Comparison of ENCODE assay signal across 1 cellular context in the genomic region with DNA sequence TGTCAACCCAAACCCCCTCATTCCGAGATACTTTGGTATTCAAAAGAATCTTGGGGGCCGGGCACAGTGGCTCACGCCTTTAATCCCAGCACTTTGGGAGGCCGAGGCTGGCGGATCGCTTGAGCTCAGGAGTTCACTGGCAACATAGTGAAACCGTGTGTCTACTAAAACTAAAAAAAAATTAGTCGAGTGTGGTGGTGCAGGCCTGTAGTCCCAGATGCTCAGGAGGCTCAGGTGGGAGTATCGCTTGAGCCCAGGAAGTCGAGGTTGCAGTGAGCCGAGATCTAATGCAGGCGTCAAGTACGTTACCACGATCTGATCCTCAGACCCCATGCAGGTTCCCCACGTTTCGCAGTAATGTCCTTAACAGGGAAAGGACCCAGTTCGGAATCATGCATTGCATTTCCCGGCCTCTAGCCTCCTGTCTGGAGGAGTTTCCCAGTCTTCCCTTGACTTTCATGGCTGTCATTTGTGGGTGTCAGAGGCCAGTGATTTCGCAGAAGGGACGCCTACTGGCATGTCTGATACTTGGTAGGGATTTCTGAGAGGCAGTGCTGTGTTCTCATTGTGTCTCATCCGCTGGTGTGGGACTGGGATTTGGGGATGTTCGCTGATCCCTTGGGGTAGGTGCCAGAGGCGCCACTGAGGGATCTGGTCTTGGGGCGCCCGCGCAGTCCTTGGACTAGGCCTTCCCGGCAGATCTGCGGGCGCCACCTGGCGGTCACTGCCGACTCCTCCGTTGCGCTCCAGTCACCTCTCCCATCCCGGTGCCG.
TF ChIP-seq lines count a peak whose summit lies in the region.

No MANE protein-coding gene starts in this region.

TF ChIP-seq in HepG2, 621 proteins besides CTCF, POLR2A, EP300 and RAD21 (continued from another document and continues in another):
- TF ChIP-seq, protein P1, sequence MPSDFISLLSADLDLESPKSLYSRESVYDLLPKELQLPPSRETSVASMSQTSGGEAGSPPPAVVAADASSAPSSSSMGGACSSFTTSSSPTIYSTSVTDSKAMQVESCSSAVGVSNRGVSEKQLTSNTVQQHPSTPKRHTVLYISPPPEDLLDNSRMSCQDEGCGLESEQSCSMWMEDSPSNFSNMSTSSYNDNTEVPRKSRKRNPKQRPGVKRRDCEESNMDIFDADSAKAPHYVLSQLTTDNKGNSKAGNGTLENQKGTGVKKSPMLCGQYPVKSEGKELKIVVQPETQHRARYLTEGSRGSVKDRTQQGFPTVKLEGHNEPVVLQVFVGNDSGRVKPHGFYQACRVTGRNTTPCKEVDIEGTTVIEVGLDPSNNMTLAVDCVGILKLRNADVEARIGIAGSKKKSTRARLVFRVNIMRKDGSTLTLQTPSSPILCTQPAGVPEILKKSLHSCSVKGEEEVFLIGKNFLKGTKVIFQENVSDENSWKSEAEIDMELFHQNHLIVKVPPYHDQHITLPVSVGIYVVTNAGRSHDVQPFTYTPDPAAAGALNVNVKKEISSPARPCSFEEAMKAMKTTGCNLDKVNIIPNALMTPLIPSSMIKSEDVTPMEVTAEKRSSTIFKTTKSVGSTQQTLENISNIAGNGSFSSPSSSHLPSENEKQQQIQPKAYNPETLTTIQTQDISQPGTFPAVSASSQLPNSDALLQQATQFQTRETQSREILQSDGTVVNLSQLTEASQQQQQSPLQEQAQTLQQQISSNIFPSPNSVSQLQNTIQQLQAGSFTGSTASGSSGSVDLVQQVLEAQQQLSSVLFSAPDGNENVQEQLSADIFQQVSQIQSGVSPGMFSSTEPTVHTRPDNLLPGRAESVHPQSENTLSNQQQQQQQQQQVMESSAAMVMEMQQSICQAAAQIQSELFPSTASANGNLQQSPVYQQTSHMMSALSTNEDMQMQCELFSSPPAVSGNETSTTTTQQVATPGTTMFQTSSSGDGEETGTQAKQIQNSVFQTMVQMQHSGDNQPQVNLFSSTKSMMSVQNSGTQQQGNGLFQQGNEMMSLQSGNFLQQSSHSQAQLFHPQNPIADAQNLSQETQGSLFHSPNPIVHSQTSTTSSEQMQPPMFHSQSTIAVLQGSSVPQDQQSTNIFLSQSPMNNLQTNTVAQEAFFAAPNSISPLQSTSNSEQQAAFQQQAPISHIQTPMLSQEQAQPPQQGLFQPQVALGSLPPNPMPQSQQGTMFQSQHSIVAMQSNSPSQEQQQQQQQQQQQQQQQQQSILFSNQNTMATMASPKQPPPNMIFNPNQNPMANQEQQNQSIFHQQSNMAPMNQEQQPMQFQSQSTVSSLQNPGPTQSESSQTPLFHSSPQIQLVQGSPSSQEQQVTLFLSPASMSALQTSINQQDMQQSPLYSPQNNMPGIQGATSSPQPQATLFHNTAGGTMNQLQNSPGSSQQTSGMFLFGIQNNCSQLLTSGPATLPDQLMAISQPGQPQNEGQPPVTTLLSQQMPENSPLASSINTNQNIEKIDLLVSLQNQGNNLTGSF (CRISPR knock-in tag; IDR thresholded peaks at IDR 0.05): no peak
- TF ChIP-seq, protein P2, sequence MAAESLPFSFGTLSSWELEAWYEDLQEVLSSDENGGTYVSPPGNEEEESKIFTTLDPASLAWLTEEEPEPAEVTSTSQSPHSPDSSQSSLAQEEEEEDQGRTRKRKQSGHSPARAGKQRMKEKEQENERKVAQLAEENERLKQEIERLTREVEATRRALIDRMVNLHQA (CRISPR knock-in tag; IDR thresholded peaks at IDR 0.05): no peak
- TF ChIP-seq KDM4B (CRISPR knock-in tag; IDR thresholded peaks at IDR 0.05) (no peak), JUN (CRISPR knock-in tag; IDR thresholded peaks at IDR 0.05) (no peak), TCF12 (IDR thresholded peaks at IDR 0.05) (no peak), TCF12 (CRISPR knock-in tag; IDR thresholded peaks at IDR 0.05) (no peak), GLI4 (CRISPR knock-in tag; IDR thresholded peaks at IDR 0.05; ENCODE audit: borderline replicate concordance) (no peak), ZMAT3 (CRISPR knock-in tag; conservative IDR thresholded peaks at IDR 0.05) (no peak), ZNF839 (CRISPR knock-in tag; IDR thresholded peaks at IDR 0.05; ENCODE audit: borderline replicate concordance) (no peak), ZNF543 (CRISPR knock-in tag; IDR thresholded peaks at IDR 0.05) (0 out of 2 replicates have a peak, but pooled peaks have one; percentile 35), ZNF570 (CRISPR knock-in tag; IDR thresholded peaks at IDR 0.05; ENCODE audit: borderline replicate concordance) (no peak), ZSCAN21 (CRISPR knock-in tag; IDR thresholded peaks at IDR 0.05; ENCODE audit: borderline replicate concordance) (no peak), ZNF337 (CRISPR knock-in tag; IDR thresholded peaks at IDR 0.05; ENCODE audit: borderline replicate concordance, low read depth) (no peak), ZNF773 (CRISPR knock-in tag; IDR thresholded peaks at IDR 0.05; ENCODE audit: borderline replicate concordance) (no peak), ZNF790 (CRISPR knock-in tag; IDR thresholded peaks at IDR 0.05; ENCODE audit: borderline replicate concordance) (no peak), ZSCAN20 (CRISPR knock-in tag; IDR thresholded peaks at IDR 0.05; ENCODE audit: borderline replicate concordance) (no peak), MAFG (CRISPR knock-in tag; IDR thresholded peaks at IDR 0.05) (no peak), ONECUT2 (CRISPR knock-in tag; IDR thresholded peaks at IDR 0.05) (no peak), MBNL3 (CRISPR knock-in tag; conservative IDR thresholded peaks at IDR 0.05) (no peak), RORA (CRISPR knock-in tag; IDR thresholded peaks at IDR 0.05) (no peak), JUNB (CRISPR knock-in tag; IDR thresholded peaks at IDR 0.05; ENCODE audit: borderline replicate concordance) (no peak), ZNF264 (CRISPR knock-in tag; IDR thresholded peaks at IDR 0.05) (peak; percentile 64; the same call in 1 of the 2 replicates), ZNF282 (IDR thresholded peaks at IDR 0.05; ENCODE audit: partially characterized antibody) (no peak), ETV6 (CRISPR knock-in tag; conservative IDR thresholded peaks at IDR 0.05) (no peak), RARG (CRISPR knock-in tag; IDR thresholded peaks at IDR 0.05; ENCODE audit: low read depth) (no peak), ZNF788 (CRISPR knock-in tag; IDR thresholded peaks at IDR 0.05; ENCODE audit: borderline replicate concordance) (no peak; the same call in 1 of the 2 replicates), ZZZ3 (CRISPR knock-in tag; IDR thresholded peaks at IDR 0.05; ENCODE audit: borderline replicate concordance) (no peak), ZNF136 (CRISPR knock-in tag; IDR thresholded peaks at IDR 0.05; ENCODE audit: low read depth) (no peak), MLLT10 (CRISPR knock-in tag; IDR thresholded peaks at IDR 0.05) (no peak), ZNF737 (CRISPR knock-in tag; IDR thresholded peaks at IDR 0.05; ENCODE audit: borderline replicate concordance) (0 out of 2 replicates have a peak, but pooled peaks have one; percentile 27), FOXK1 (CRISPR knock-in tag; IDR thresholded peaks at IDR 0.05; ENCODE audit: borderline replicate concordance, low read depth) (no peak)
- TF ChIP-seq, protein P3, sequence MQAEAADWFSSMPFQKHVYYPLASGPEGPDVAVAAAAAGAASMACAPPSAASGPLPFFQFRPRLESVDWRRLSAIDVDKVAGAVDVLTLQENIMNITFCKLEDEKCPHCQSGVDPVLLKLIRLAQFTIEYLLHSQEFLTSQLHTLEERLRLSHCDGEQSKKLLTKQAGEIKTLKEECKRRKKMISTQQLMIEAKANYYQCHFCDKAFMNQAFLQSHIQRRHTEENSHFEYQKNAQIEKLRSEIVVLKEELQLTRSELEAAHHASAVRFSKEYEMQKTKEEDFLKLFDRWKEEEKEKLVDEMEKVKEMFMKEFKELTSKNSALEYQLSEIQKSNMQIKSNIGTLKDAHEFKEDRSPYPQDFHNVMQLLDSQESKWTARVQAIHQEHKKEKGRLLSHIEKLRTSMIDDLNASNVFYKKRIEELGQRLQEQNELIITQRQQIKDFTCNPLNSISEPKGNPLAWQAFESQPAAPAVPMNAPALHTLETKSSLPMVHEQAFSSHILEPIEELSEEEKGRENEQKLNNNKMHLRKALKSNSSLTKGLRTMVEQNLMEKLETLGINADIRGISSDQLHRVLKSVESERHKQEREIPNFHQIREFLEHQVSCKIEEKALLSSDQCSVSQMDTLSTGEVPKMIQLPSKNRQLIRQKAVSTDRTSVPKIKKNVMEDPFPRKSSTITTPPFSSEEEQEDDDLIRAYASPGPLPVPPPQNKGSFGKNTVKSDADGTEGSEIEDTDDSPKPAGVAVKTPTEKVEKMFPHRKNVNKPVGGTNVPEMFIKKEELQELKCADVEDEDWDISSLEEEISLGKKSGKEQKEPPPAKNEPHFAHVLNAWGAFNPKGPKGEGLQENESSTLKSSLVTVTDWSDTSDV (CRISPR knock-in tag; IDR thresholded peaks at IDR 0.05): no peak
- TF ChIP-seq, protein P4, sequence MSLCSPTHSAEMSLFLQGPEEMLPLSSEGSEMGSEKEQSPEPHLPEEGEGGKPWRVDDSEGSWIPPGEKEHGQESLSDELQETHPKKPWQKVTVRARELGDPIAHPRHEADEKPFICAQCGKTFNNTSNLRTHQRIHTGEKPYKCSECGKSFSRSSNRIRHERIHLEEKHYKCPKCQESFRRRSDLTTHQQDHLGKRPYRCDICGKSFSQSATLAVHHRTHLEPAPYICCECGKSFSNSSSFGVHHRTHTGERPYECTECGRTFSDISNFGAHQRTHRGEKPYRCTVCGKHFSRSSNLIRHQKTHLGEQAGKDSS (CRISPR knock-in tag; IDR thresholded peaks at IDR 0.05; ENCODE audit: borderline replicate concordance, low read depth): no peak
- TF ChIP-seq, protein P5, sequence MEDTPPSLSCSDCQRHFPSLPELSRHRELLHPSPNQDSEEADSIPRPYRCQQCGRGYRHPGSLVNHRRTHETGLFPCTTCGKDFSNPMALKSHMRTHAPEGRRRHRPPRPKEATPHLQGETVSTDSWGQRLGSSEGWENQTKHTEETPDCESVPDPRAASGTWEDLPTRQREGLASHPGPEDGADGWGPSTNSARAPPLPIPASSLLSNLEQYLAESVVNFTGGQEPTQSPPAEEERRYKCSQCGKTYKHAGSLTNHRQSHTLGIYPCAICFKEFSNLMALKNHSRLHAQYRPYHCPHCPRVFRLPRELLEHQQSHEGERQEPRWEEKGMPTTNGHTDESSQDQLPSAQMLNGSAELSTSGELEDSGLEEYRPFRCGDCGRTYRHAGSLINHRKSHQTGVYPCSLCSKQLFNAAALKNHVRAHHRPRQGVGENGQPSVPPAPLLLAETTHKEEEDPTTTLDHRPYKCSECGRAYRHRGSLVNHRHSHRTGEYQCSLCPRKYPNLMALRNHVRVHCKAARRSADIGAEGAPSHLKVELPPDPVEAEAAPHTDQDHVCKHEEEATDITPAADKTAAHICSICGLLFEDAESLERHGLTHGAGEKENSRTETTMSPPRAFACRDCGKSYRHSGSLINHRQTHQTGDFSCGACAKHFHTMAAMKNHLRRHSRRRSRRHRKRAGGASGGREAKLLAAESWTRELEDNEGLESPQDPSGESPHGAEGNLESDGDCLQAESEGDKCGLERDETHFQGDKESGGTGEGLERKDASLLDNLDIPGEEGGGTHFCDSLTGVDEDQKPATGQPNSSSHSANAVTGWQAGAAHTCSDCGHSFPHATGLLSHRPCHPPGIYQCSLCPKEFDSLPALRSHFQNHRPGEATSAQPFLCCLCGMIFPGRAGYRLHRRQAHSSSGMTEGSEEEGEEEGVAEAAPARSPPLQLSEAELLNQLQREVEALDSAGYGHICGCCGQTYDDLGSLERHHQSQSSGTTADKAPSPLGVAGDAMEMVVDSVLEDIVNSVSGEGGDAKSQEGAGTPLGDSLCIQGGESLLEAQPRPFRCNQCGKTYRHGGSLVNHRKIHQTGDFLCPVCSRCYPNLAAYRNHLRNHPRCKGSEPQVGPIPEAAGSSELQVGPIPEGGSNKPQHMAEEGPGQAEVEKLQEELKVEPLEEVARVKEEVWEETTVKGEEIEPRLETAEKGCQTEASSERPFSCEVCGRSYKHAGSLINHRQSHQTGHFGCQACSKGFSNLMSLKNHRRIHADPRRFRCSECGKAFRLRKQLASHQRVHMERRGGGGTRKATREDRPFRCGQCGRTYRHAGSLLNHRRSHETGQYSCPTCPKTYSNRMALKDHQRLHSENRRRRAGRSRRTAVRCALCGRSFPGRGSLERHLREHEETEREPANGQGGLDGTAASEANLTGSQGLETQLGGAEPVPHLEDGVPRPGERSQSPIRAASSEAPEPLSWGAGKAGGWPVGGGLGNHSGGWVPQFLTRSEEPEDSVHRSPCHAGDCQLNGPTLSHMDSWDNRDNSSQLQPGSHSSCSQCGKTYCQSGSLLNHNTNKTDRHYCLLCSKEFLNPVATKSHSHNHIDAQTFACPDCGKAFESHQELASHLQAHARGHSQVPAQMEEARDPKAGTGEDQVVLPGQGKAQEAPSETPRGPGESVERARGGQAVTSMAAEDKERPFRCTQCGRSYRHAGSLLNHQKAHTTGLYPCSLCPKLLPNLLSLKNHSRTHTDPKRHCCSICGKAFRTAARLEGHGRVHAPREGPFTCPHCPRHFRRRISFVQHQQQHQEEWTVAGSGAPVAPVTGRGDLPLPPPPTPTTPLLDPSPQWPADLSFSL (CRISPR knock-in tag; IDR thresholded peaks at IDR 0.05): no peak
- TF ChIP-seq, protein P6, sequence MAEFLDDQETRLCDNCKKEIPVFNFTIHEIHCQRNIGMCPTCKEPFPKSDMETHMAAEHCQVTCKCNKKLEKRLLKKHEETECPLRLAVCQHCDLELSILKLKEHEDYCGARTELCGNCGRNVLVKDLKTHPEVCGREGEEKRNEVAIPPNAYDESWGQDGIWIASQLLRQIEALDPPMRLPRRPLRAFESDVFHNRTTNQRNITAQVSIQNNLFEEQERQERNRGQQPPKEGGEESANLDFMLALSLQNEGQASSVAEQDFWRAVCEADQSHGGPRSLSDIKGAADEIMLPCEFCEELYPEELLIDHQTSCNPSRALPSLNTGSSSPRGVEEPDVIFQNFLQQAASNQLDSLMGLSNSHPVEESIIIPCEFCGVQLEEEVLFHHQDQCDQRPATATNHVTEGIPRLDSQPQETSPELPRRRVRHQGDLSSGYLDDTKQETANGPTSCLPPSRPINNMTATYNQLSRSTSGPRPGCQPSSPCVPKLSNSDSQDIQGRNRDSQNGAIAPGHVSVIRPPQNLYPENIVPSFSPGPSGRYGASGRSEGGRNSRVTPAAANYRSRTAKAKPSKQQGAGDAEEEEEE (CRISPR knock-in tag; IDR thresholded peaks at IDR 0.05; ENCODE audit: borderline replicate concordance): 0 out of 2 replicates have a peak, but pooled peaks have one; percentile 34
- TF ChIP-seq, protein P7, sequence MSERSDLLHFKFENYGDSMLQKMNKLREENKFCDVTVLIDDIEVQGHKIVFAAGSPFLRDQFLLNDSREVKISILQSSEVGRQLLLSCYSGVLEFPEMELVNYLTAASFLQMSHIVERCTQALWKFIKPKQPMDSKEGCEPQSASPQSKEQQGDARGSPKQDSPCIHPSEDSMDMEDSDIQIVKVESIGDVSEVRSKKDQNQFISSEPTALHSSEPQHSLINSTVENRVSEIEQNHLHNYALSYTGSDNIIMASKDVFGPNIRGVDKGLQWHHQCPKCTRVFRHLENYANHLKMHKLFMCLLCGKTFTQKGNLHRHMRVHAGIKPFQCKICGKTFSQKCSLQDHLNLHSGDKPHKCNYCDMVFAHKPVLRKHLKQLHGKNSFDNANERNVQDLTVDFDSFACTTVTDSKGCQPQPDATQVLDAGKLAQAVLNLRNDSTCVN (CRISPR knock-in tag; IDR thresholded peaks at IDR 0.05; ENCODE audit: borderline replicate concordance): peak; percentile 64
- TF ChIP-seq, protein P8, sequence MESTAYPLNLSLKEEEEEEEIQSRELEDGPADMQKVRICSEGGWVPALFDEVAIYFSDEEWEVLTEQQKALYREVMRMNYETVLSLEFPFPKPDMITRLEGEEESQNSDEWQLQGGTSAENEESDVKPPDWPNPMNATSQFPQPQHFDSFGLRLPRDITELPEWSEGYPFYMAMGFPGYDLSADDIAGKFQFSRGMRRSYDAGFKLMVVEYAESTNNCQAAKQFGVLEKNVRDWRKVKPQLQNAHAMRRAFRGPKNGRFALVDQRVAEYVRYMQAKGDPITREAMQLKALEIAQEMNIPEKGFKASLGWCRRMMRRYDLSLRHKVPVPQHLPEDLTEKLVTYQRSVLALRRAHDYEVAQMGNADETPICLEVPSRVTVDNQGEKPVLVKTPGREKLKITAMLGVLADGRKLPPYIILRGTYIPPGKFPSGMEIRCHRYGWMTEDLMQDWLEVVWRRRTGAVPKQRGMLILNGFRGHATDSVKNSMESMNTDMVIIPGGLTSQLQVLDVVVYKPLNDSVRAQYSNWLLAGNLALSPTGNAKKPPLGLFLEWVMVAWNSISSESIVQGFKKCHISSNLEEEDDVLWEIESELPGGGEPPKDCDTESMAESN (CRISPR knock-in tag; conservative IDR thresholded peaks at IDR 0.05): no peak
